ENCODE assay signal across 1 cellular context in the genomic region with DNA sequence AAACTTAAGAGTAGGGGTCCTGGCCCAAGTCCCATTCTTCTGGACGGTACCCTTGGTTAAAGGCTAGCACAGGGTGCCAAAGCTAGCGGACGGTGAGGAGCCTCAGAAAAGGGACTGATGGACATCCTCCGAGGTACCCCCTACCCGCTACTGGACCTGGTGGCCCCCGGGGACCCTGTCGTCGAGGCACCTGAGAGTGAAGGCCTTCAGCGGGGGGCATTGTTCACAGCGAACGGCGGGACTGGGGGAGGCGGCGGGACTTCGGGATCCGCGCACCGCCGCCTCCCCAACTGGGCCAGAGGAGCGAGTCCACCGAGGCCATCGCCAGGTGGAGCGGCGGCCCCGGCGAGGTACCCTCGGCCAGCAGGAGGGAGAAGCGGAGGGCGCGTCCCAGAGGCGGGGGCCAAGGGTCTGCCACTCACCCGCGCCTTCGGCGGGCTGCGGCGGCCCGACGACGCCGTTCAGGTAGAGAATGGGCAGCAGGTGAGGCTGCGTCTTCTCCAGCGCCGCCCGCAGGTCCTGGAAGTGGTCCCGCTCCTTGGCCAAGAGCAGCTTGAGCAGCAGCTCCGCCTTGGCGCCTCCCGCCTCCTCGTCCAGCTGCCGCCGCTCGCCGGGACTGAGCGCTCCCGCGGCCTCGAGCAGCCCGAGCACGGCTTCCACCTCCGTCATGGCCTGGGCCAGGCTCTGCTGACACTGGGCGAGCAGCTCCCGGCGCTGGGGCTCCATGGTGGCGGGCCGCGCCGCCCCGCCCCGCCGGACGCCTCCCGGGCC.
TF ChIP-seq lines count a peak whose summit lies in the region.

No MANE protein-coding gene starts in this region.

TF ChIP-seq in K562, 482 proteins besides CTCF, POLR2A, EP300 and RAD21 (continued from another document and continues in another):
- TF ChIP-seq ATF6 (CRISPR knock-in tag; IDR thresholded peaks at IDR 0.05) (0 out of 2 replicates have a peak, but pooled peaks have one; percentile 65), E2F6 (IDR thresholded peaks at IDR 0.05; ENCODE audit: borderline replicate concordance in 1 of 2, extremely low read depth in 1 of 2, insufficient read depth in 1 of 2, insufficient read length in 1 of 2, low read depth in 1 of 2, low read length in 1 of 2, poor library complexity in 1 of 2, severe bottlenecking in 1 of 2) (peak in 1 of 2 experiments; percentile 69), SRSF1 (IDR thresholded peaks at IDR 0.05; ENCODE audit: low read depth, low read length) (no peak), TRIM25 (IDR thresholded peaks at IDR 0.05; ENCODE audit: borderline replicate concordance) (no peak), CREB1 (IDR thresholded peaks at IDR 0.05) (no peak; the same call in 1 of the 2 replicates), CREB1 (CRISPR knock-in tag; IDR thresholded peaks at IDR 0.05) (peak; percentile 43; the same call in 1 of the 2 replicates), HMBOX1 (IDR thresholded peaks at IDR 0.05) (no peak), RB1 (IDR thresholded peaks at IDR 0.05; ENCODE audit: low read depth) (peak; percentile 69), COPS2 (conservative IDR thresholded peaks at IDR 0.05) (no peak), ZNF507 (tag; conservative IDR thresholded peaks at IDR 0.05) (no peak), STAG1 (CRISPR knock-in tag; IDR thresholded peaks at IDR 0.05; ENCODE audit: borderline replicate concordance) (peak; percentile 30; the same call in 1 of the 2 replicates), PTTG1 (tag; IDR thresholded peaks at IDR 0.05; ENCODE audit: low read depth) (no peak), SREBF2 (CRISPR knock-in tag; IDR thresholded peaks at IDR 0.05) (no peak), TGIF2 (CRISPR knock-in tag; IDR thresholded peaks at IDR 0.05) (no peak), SP2 (IDR thresholded peaks at IDR 0.05; ENCODE audit: extremely low read depth, low read depth, low read length, poor library complexity, severe bottlenecking) (no peak), CCNT2 (IDR thresholded peaks at IDR 0.05; ENCODE audit: borderline replicate concordance, extremely low read depth, insufficient read length, low read depth, low read length) (no peak), SMAD3 (CRISPR knock-in tag; conservative IDR thresholded peaks at IDR 0.05) (no peak), HEY1 (CRISPR knock-in tag; IDR thresholded peaks at IDR 0.05; ENCODE audit: borderline replicate concordance) (no peak)
- TF ChIP-seq, protein P1, sequence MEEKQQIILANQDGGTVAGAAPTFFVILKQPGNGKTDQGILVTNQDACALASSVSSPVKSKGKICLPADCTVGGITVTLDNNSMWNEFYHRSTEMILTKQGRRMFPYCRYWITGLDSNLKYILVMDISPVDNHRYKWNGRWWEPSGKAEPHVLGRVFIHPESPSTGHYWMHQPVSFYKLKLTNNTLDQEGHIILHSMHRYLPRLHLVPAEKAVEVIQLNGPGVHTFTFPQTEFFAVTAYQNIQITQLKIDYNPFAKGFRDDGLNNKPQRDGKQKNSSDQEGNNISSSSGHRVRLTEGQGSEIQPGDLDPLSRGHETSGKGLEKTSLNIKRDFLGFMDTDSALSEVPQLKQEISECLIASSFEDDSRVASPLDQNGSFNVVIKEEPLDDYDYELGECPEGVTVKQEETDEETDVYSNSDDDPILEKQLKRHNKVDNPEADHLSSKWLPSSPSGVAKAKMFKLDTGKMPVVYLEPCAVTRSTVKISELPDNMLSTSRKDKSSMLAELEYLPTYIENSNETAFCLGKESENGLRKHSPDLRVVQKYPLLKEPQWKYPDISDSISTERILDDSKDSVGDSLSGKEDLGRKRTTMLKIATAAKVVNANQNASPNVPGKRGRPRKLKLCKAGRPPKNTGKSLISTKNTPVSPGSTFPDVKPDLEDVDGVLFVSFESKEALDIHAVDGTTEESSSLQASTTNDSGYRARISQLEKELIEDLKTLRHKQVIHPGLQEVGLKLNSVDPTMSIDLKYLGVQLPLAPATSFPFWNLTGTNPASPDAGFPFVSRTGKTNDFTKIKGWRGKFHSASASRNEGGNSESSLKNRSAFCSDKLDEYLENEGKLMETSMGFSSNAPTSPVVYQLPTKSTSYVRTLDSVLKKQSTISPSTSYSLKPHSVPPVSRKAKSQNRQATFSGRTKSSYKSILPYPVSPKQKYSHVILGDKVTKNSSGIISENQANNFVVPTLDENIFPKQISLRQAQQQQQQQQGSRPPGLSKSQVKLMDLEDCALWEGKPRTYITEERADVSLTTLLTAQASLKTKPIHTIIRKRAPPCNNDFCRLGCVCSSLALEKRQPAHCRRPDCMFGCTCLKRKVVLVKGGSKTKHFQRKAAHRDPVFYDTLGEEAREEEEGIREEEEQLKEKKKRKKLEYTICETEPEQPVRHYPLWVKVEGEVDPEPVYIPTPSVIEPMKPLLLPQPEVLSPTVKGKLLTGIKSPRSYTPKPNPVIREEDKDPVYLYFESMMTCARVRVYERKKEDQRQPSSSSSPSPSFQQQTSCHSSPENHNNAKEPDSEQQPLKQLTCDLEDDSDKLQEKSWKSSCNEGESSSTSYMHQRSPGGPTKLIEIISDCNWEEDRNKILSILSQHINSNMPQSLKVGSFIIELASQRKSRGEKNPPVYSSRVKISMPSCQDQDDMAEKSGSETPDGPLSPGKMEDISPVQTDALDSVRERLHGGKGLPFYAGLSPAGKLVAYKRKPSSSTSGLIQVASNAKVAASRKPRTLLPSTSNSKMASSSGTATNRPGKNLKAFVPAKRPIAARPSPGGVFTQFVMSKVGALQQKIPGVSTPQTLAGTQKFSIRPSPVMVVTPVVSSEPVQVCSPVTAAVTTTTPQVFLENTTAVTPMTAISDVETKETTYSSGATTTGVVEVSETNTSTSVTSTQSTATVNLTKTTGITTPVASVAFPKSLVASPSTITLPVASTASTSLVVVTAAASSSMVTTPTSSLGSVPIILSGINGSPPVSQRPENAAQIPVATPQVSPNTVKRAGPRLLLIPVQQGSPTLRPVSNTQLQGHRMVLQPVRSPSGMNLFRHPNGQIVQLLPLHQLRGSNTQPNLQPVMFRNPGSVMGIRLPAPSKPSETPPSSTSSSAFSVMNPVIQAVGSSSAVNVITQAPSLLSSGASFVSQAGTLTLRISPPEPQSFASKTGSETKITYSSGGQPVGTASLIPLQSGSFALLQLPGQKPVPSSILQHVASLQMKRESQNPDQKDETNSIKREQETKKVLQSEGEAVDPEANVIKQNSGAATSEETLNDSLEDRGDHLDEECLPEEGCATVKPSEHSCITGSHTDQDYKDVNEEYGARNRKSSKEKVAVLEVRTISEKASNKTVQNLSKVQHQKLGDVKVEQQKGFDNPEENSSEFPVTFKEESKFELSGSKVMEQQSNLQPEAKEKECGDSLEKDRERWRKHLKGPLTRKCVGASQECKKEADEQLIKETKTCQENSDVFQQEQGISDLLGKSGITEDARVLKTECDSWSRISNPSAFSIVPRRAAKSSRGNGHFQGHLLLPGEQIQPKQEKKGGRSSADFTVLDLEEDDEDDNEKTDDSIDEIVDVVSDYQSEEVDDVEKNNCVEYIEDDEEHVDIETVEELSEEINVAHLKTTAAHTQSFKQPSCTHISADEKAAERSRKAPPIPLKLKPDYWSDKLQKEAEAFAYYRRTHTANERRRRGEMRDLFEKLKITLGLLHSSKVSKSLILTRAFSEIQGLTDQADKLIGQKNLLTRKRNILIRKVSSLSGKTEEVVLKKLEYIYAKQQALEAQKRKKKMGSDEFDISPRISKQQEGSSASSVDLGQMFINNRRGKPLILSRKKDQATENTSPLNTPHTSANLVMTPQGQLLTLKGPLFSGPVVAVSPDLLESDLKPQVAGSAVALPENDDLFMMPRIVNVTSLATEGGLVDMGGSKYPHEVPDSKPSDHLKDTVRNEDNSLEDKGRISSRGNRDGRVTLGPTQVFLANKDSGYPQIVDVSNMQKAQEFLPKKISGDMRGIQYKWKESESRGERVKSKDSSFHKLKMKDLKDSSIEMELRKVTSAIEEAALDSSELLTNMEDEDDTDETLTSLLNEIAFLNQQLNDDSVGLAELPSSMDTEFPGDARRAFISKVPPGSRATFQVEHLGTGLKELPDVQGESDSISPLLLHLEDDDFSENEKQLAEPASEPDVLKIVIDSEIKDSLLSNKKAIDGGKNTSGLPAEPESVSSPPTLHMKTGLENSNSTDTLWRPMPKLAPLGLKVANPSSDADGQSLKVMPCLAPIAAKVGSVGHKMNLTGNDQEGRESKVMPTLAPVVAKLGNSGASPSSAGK (IDR thresholded peaks at IDR 0.05) = peak; percentile 61; the same call in 1 of the 2 replicates
- TF ChIP-seq, protein P2, sequence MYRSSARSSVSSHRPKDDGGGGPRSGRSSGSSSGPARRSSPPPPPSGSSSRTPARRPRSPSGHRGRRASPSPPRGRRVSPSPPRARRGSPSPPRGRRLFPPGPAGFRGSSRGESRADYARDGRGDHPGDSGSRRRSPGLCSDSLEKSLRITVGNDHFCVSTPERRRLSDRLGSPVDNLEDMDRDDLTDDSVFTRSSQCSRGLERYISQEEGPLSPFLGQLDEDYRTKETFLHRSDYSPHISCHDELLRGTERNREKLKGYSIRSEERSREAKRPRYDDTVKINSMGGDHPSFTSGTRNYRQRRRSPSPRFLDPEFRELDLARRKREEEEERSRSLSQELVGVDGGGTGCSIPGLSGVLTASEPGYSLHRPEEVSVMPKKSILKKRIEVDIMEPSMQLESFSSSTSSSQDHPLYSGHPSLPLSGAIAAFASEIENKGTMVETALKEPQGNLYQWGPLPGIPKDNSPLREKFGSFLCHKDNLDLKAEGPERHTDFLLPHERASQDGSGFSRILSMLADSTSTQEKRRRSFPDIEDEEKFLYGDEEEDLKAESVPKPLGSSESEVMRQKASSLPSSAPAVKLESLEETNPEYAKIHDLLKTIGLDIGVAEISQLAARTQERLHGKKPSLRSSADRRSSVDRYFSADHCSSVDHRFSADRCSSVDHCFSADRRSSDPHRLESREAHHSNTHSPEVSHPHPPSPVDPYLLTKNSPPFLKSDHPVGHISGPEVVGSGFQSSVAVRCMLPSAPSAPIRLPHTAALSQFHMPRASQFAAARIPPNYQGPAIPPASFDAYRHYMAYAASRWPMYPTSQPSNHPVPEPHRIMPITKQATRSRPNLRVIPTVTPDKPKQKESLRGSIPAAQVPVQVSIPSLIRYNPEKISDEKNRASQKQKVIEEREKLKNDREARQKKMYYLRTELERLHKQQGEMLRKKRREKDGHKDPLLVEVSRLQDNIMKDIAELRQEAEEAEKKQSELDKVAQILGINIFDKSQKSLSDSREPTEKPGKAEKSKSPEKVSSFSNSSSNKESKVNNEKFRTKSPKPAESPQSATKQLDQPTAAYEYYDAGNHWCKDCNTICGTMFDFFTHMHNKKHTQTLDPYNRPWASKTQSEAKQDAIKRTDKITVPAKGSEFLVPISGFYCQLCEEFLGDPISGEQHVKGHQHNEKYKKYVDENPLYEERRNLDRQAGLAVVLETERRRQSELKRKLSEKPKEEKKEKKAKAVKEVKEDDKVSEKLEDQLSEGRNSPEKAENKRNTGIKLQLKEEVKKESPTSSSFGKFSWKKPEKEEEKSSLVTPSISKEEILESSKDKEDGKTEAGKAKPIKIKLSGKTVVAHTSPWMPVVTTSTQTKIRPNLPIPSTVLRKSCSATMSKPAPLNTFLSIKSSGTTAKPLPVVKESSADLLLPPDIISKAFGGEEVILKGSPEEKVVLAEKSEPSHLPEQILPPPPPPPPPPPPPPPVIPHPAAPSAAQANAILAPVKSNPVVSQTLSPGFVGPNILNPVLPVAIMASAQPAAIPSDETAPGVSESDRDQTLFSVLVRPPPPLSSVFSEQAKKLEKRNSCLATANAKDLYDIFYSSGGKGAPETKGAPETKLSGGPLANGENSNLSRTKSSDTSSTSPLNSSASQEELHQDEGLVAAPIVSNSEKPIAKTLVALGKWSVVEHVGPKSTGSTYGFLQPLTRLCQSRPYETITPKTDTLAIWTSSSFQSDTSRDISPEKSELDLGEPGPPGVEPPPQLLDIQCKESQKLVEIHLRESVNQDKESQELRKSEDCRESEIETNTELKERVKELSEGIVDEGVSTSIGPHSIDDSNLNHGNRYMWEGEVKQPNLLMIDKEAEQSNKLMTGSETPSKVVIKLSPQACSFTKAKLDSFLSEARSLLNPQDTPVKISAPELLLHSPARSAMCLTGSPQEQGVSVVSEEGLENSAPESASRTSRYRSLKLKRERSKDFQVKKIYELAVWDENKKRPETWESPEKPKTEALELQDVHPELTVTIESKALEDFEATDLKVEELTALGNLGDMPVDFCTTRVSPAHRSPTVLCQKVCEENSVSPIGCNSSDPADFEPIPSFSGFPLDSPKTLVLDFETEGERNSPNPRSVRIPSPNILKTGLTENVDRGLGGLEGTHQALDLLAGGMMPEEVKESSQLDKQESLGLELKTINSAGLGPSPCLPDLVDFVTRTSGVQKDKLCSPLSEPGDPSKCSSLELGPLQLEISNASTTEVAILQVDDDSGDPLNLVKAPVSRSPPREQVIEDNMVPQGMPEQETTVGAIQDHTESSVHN (IDR thresholded peaks at IDR 0.05; ENCODE audit: borderline replicate concordance in 1 of 2, low read depth in 1 of 2) = no peak
